In genomic region chr5:32690153-32690552, GRCh38 we compare ENCODE assay signal across 14 cellular contexts. TPM values are rescaled to one million over a fixed set of nuclear protein-coding genes. Genes with fewer than 3 reads are reported as not detected.
A peak's percentile ranks its signal among the peaks of the same experiment; 100 is the strongest.
DNase-seq lines count a peak whose midpoint lies in the region; TF ChIP-seq lines count a peak whose summit lies in the region.
"Had no signal": no experiment of that assay in that cellular context is flagged by ENCODE, and none has a peak within 500 bp of the region (broad histone marks: within the 10 kb centered on the region; RNA-seq: fewer than 3 reads in every experiment).

No MANE protein-coding gene starts in this region.

- H3K27ac ChIP-seq in AG04450 (ENCODE audit: low read depth, low read length) (no peak overlapping the region), OCI-LY7 (ENCODE audit: low read depth, low read length, poor library complexity, severe bottlenecking) (no peak overlapping the region), stomach (no peak overlapping the region)
- H3K27ac ChIP-seq: adrenal gland had no signal

- H4K20me1 ChIP-seq in OCI-LY7 (ENCODE audit: insufficient read depth, low read length) = no peaks in the 10 kb centered on the region

- WGBS in stomach, 5 donors = 60 to 77% (median 71%) methylated on average over 2 of the region's 2 CpGs

- peak; percentile 26; the same call in 1 of the 2 replicates for TF ChIP-seq CTCF in AG04450 (IDR thresholded peaks at IDR 0.05; ENCODE audit: low read depth, low read length)
- peak; percentile 36 for TF ChIP-seq CTCF in GM06990 (IDR thresholded peaks at IDR 0.05; ENCODE audit: insufficient read depth, low read length, poor library complexity, severe bottlenecking)
- peak; percentile 58 for TF ChIP-seq CTCF in OCI-LY7 (conservative IDR thresholded peaks at IDR 0.05; ENCODE audit: low read length)
- peak; percentile 47 for TF ChIP-seq CTCF in epithelial cell of proximal tubule (conservative IDR thresholded peaks at IDR 0.05; ENCODE audit: low read depth, low read length)
- TF ChIP-seq CTCF in stomach (IDR thresholded peaks at IDR 0.05) = no peak

- intact Hi-C loops in OCI-LY7 (cut with micrococcal nuclease; ENCODE audit: unreplicated experiment) (no loop called here), stomach (cut with DNase I; ENCODE audit: low total_unique reads) (no loop called here)

- POLR2A ChIA-PET in AG04450 (lab: Yijun Ruan, JAX) = no interaction called here
- POLR2A ChIA-PET in OCI-LY7 (lab: Charles Lee) = no interaction called here

- H3K4me3 ChIP-seq in AG04450 (ENCODE audit: low read depth, low read length) = no peak overlapping the region
- H3K4me3 ChIP-seq in GM06990 (replicated peaks; ENCODE audit: low read depth, low read length) = no peak overlapping the region
- no peak overlapping the region for H3K4me3 ChIP-seq in OCI-LY7 (ENCODE audit: low read depth, low read length, poor library complexity, severe bottlenecking)
- H3K4me3 ChIP-seq in epithelial cell of proximal tubule (ENCODE audit: low read depth, low read length) = no peak overlapping the region
- no peak overlapping the region for H3K4me3 ChIP-seq in stomach
- no peak overlapping the region for H3K4me3 ChIP-seq in MG63
- H3K4me3 ChIP-seq: adrenal gland had no signal

- H3K9me3 ChIP-seq in AG04450 (ENCODE audit: control insufficient read depth, insufficient read depth, low read length) = peaks cover 1% of the 10 kb centered on the region; the same call in 1 of the 2 replicates
- no peaks in the 10 kb centered on the region for H3K9me3 ChIP-seq in OCI-LY7 (ENCODE audit: low read length)
- H3K9me3 ChIP-seq in stomach = no peaks in the 10 kb centered on the region
- H3K9me3 ChIP-seq in MG63 = peaks cover 2% of the 10 kb centered on the region; the same call in 1 of the 2 replicates
- H3K9me3 ChIP-seq: adrenal gland had no signal

- no peaks in the 10 kb centered on the region for H3K4me1 ChIP-seq in OCI-LY7 (ENCODE audit: insufficient read depth, low read length, poor library complexity, severe bottlenecking)
- peaks cover 5 to 20% (median 10%) of the 10 kb centered on the region in 4 donors for H3K4me1 ChIP-seq in stomach

- no peak for TF ChIP-seq EP300 in stomach (IDR thresholded peaks at IDR 0.05)

- no peaks in the 10 kb centered on the region for H3K36me3 ChIP-seq in GM06990 (ENCODE audit: control insufficient read depth, insufficient read depth, low read length)
- no peaks in the 10 kb centered on the region for H3K36me3 ChIP-seq in OCI-LY7 (ENCODE audit: insufficient read depth, low read length)
- no peaks in the 10 kb centered on the region for H3K36me3 ChIP-seq in stomach
- no peaks in the 10 kb centered on the region for H3K36me3 ChIP-seq in MG63
- H3K36me3 ChIP-seq: adrenal gland had no signal

- no peak for TF ChIP-seq POLR2A in stomach (IDR thresholded peaks at IDR 0.05)

- H2AFZ ChIP-seq in OCI-LY7 (ENCODE audit: low read length) = no peak overlapping the region

- DNase-seq in AG04450 (ENCODE audit: low read depth, low spot score) = no peak
- DNase-seq in GM06990 (ENCODE audit: extremely low read depth, insufficient read length) = no peak
- DNase-seq in OCI-LY7 (ENCODE audit: low spot score) = peak; percentile 4
- DNase-seq in epithelial cell of proximal tubule (ENCODE audit: low read depth) = no peak
- DNase-seq in stomach = no peak
- no peak for DNase-seq in MG63
- no peak for DNase-seq in stimulated activated CD4-positive, alpha-beta T cell treated with anti-CD3 and anti-CD28 coated beads, Interleukin-2, amount 100 ng/mL, for 24 hours
- no peak for DNase-seq in GM03348 (ENCODE audit: low spot score)
- DNase-seq: activated CD4-positive, alpha-beta memory T cell treated with anti-CD3 and anti-CD28 coated beads, Interleukin-2, amount 10 ng/mL, durations not matched to agents 7 days and 5 days; adrenal gland; DMS153; left ventricle myocardium superior; NCI-H1436 treated with DMSO at 0.1 percent for 48 hours; SHP77 treated with DMSO at 0.1 percent for 48 hours had no signal

- BruUV-seq in OCI-LY7 (replicated peaks; lab: Mats Ljungman, UMichigan) = no TSS peak

- H3K27me3 ChIP-seq in AG04450 (ENCODE audit: control insufficient read depth, insufficient read depth, low read length) (no peaks in the 10 kb centered on the region), GM06990 (replicated peaks; ENCODE audit: control insufficient read depth, insufficient read depth, low read length) (no peaks in the 10 kb centered on the region), stomach (no peaks in the 10 kb centered on the region), MG63 (no peaks in the 10 kb centered on the region)
- H3K27me3 ChIP-seq: adrenal gland had no signal

- no peaks in the 10 kb centered on the region for H3K9me2 ChIP-seq in OCI-LY7 (ENCODE audit: insufficient read depth, low read length)

- no peaks in the 10 kb centered on the region for H3K79me2 ChIP-seq in OCI-LY7 (ENCODE audit: insufficient read depth, low read depth, low read length)

- CTCF ChIA-PET in AG04450 (lab: Charles Lee) = interaction anchor here (1.0 kb wide), 1 partner anchor 207 kb away, joined by 3 read pairs; no protein-coding TSS in a partner anchor
- CTCF ChIA-PET in OCI-LY7 (lab: Charles Lee; ENCODE audit: unreplicated experiment) = no interaction called here

- H3K4me2 ChIP-seq in OCI-LY7 (ENCODE audit: low read length) = no peak overlapping the region

RNA-seq across cellular contexts. Expression of gene NPR3, which starts 21.0 kb away (rescaled TPM):
- 4.0 and 4.4 TPM in 2 replicates for polyA plus RNA-seq in AG04450 (2011; rRNA removed)
- 10.6 and 11.1 TPM in 2 replicates for polyA minus RNA-seq in AG04450 (2011; rRNA and poly(A)+ RNA removed)
- not detected in 2 replicates for total RNA-seq in OCI-LY7 (2014; rRNA removed; shearing (Covaris generic))
- total RNA-seq in OCI-LY7 (2022) = not detected in 2 replicates
- 0.14 and 0.29 TPM in 2 replicates for total RNA-seq in epithelial cell of proximal tubule
- total RNA-seq in stomach = 10 to 100 TPM in 1 of 5 donors, 1 to 10 TPM in 1, under 1 TPM in 1, not detected in 2; 0.89 to 15.8 (median 2.8) TPM
- polyA plus RNA-seq in stomach = 1 to 10 TPM in 1 of 3 donors, under 1 TPM in 2; 0.25 to 3.1 (median 0.61) TPM
- total RNA-seq in MG63 (2014; rRNA removed; shearing (Covaris generic); ENCODE audit: low replicate concordance) = 5.8 and 6.6 TPM in 2 replicates
- total RNA-seq: activated CD4-positive, alpha-beta memory T cell treated with anti-CD3 and anti-CD28 coated beads, Interleukin-2, amount 10 ng/mL, durations not matched to agents 7 days and 5 days had no signal

Comparison
In these comparisons a context has a peak if more than half of its experiments do, and no peak if none do; other contexts are left out.
1. CTCF ChIP-seq: peak in AG04450 (single experiment), GM06990 (single experiment), OCI-LY7 (single experiment) and epithelial cell of proximal tubule (single experiment); none in stomach (0 of 7).